ENCODE assay signal across 8 cellular contexts in the genomic region with DNA sequence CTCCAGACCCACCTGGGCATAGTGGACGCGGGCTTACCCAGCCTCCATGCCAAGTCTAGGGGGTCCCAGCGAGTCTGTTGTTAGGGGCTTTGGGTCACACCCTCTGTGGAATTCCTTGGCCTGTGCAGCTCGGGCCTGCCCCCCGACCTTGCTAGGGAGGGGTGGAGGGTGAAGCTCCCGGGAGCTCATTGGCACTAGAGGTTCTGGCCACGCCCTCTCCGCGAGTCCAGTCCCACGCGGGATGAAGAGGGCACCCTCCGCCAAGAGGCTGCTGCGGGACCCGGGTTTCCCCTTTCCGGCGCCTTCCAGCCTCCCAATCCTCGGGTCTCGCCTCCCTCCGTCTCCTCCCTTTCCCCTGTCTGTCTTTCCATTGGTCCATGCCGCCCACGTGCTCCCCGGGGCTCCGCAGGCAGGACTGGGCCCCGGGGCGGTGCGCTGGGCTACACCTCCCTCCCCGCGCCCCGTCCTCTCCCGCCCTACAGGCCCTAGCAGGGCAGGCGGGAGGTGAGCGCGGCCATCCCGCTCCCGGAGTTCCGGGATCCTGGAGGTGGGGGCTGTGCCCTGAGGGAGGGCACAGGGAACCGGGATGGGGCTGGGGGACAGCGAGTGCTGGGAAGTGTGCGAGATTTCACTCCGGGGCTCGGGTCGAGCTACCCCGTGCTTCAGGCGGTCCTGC. TPM values are rescaled to one million over a fixed set of nuclear protein-coding genes. Genes with fewer than 3 reads are reported as not detected.
DNase-seq lines count a peak whose midpoint lies in the region; ATAC-seq and TF ChIP-seq lines count a peak whose summit lies in the region.

No MANE protein-coding gene starts in this region.

- H3K36me3 ChIP-seq in spleen, result peaks cover 0 to 34% (median 12%) of the 10 kb centered on the region in 6 donors

- H3K4me3 Mint-ChIP-seq in activated B cell treated with CpG ODN at 0.5 μM for 24 hours, result peak overlapping the region; percentile 88

- H3K27ac Mint-ChIP-seq in activated B cell treated with CpG ODN at 0.5 μM for 24 hours, result peak overlapping the region; percentile 78

- intact Hi-C loops in activated B cell treated with CpG ODN at 0.5 μM for 24 hours (cut with micrococcal nuclease), result loop anchor here (1.0 to 5.0 kb wide), 3 partner anchors 132 to 237 kb away; no protein-coding TSS in a partner anchor
- intact Hi-C loops in spleen (cut with DNase I; ENCODE audit: low total_unique reads), result loop anchor here (10.0 kb wide), 1 partner anchor 49 kb away; a partner anchor contains a TSS

- no peaks in the 10 kb centered on the region for H3K27me3 ChIP-seq in spleen (replicated peaks in 1 of 7)

- 0 to 1% (median 0%) methylated on average over 9 to 44 of the region's 44 CpGs for WGBS in spleen, 5 donors

- peaks cover 36% of the 10 kb centered on the region for H3K4me1 Mint-ChIP-seq in activated B cell treated with CpG ODN at 0.5 μM for 24 hours

- peak in 2 of 3 donors; percentile 52 to 65 for TF ChIP-seq POLR2A in spleen (IDR thresholded peaks at IDR 0.05)

- no peaks in the 10 kb centered on the region for H3K9me3 Mint-ChIP-seq in activated B cell treated with CpG ODN at 0.5 μM for 24 hours

- H3K4me3 ChIP-seq in AG04449 (ENCODE audit: low read depth, low read length) (peak overlapping the region; percentile 84), spleen (peak overlapping the region; percentile 80 to 97 (median 89))

- H3K27me3 Mint-ChIP-seq in activated B cell treated with CpG ODN at 0.5 μM for 24 hours, result no peaks in the 10 kb centered on the region

- H3K27ac ChIP-seq in caudate nucleus (ENCODE audit: low read depth, low read length) (peak overlapping the region; percentile 97), spleen (peak overlapping the region; percentile 95 to 99 (median 96))

- H3K36me3 Mint-ChIP-seq in activated B cell treated with CpG ODN at 0.5 μM for 24 hours (ENCODE audit: low read depth), result peaks cover 7% of the 10 kb centered on the region

- no peaks in the 10 kb centered on the region for H3K9me3 ChIP-seq in spleen

- CTCF ChIA-PET in AG04449 (lab: Yijun Ruan, JAX) (interaction anchor here (0.6 to 13.1 kb wide), 19 partner anchors 11 to 216 kb away, joined by 3 to 253 read pairs (median 5); a partner anchor contains a TSS), activated B cell treated with CpG ODN at 0.5 μM for 24 hours (lab: Charles Lee) (interaction anchor here (0.7 to 5.9 kb wide), 15 partner anchors 11 to 405 kb away, joined by 3 to 79 read pairs (median 4); a partner anchor contains a TSS)

- peak; percentile 57 for ATAC-seq in GM18907 (IDR thresholded peaks at IDR 0.05; ENCODE audit: unreplicated experiment)
- peak; percentile 75 for ATAC-seq in HG03175 (IDR thresholded peaks at IDR 0.05; ENCODE audit: unreplicated experiment)
- ATAC-seq in activated B cell treated with CpG ODN at 0.5 μM for 24 hours (ENCODE audit: low read depth), result peak; percentile 78

- peaks cover 20 to 69% (median 48%) of the 10 kb centered on the region in 6 donors for H3K4me1 ChIP-seq in spleen

- POLR2A ChIA-PET in AG04449 (lab: Yijun Ruan, JAX), result interaction anchor here (0.8 to 2.3 kb wide), 5 partner anchors 16 to 239 kb away, joined by 3 to 11 read pairs (median 5); a partner anchor contains a TSS
- POLR2A ChIA-PET in activated B cell treated with CpG ODN at 0.5 μM for 24 hours (lab: Charles Lee), result interaction anchor here (0.6 to 3.3 kb wide), 17 partner anchors 11 to 535 kb away, joined by 3 to 39 read pairs (median 4); a partner anchor contains a TSS

- TF ChIP-seq CTCF in AG04449 (IDR thresholded peaks at IDR 0.05; ENCODE audit: insufficient read depth, low read length, missing control alignments) (no peak), activated B cell treated with CpG ODN at 0.5 μM for 24 hours (IDR thresholded peaks at IDR 0.05) (no peak), spleen (IDR thresholded peaks at IDR 0.05 in 8 of 11, conservative IDR thresholded peaks at IDR 0.05 in 3 of 11) (peak in 2 of 11 experiments; percentile 9)

- DNase-seq in AG04449 (ENCODE audit: low read depth, low spot score) (peak; percentile 70), NCI-H226 (peak; percentile 99), activated B cell treated with CpG ODN at 0.5 μM for 24 hours (peak; percentile 81), caudate nucleus (lab: John Stamatoyannopoulos, UW) (peak; percentile 49 to 96 (median 88)), inferior parietal cortex (ENCODE audit: extremely low spot score) (peak; percentile 96), spleen (peak; percentile 98)

RNA-seq across cellular contexts. Expression of a gene that starts 3.5 kb away (rescaled TPM):
- 15.0 TPM in 2 replicates for total RNA-seq in activated B cell treated with CpG ODN at 0.5 μM for 24 hours
- total RNA-seq in spleen, result 10 to 100 TPM; 11.4 to 21.1 (median 18.0) TPM
- polyA plus RNA-seq in spleen, result 10 to 100 TPM in 2 of 3 donors, 1 to 10 TPM in 1; 8.5 to 17.3 (median 10.8) TPM

RNA-seq across cellular contexts. Expression of a gene that starts 15.5 kb away (rescaled TPM):
- 241 and 242 TPM in 2 replicates for total RNA-seq in activated B cell treated with CpG ODN at 0.5 μM for 24 hours
- 100 to 1,000 TPM in 2 of 7 donors, 10 to 100 TPM in 5; 84.5 to 118 (median 94.5) TPM for total RNA-seq in spleen
- polyA plus RNA-seq in spleen, result 100 to 1,000 TPM; 111 to 134 (median 130) TPM

RNA-seq across cellular contexts. Expression of a gene that starts 22.9 kb away (rescaled TPM):
- total RNA-seq in activated B cell treated with CpG ODN at 0.5 μM for 24 hours (0.18 TPM in 1 of 2 replicates, not detected in the other), spleen (under 1 TPM in 4 of 7 donors, not detected in 3; 0.22 to 0.74 (median 0.43) TPM)
- polyA plus RNA-seq in spleen, result under 1 TPM in 1 of 3 donors, not detected in 2; 0.04 TPM

RNA-seq across cellular contexts. Expression of a gene that starts 46.9 kb away (rescaled TPM):
- 2.7 TPM in 2 replicates for total RNA-seq in activated B cell treated with CpG ODN at 0.5 μM for 24 hours
- total RNA-seq in spleen, result 1 to 10 TPM in 6 of 7 donors, under 1 TPM in 1; 0.65 to 3.3 (median 1.9) TPM
- 1 to 10 TPM in 2 of 3 donors, under 1 TPM in 1; 0.89 to 1.6 (median 1.4) TPM for polyA plus RNA-seq in spleen

RNA-seq across cellular contexts. Expression of a gene that starts 50.9 kb away (rescaled TPM):
- total RNA-seq in activated B cell treated with CpG ODN at 0.5 μM for 24 hours (109 and 112 TPM in 2 replicates), spleen (10 to 100 TPM; 61.0 to 89.9 (median 71.8) TPM)
- polyA plus RNA-seq in spleen, result 10 to 100 TPM; 38.6 to 82.0 (median 77.4) TPM

Comparison
In these comparisons a context has a peak if more than half of its experiments do, and no peak if none do; other contexts are left out.
1. Peak in every context shown above with its lines: DNase-seq, ATAC-seq, H3K4me3 ChIP-seq and H3K27ac ChIP-seq.